In the genomic region with DNA sequence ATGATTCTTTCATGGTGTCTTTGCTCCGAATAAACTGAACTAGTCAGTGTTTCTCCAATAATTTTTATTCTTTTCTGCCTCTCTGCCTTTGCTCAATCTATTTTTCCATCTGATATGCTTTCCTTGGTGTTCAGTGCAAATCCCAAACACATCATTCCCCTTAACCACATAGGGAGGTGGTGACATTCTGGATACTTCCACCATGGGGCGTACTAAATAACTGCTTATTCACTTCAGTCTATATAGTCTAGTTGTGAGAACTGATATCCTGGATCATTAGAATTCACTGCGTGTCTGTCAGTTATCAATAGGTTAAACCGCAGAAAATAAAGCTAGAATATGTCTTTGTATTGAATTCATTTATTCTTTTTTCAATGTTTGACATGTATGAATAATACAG, we compare ENCODE assay signal across 21 cellular contexts.
DNase-seq lines count a peak whose midpoint lies in the region; ATAC-seq and TF ChIP-seq lines count a peak whose summit lies in the region.
"Had no signal": no experiment of that assay in that cellular context is flagged by ENCODE, and none has a peak within 500 bp of the region (broad histone marks: within the 10 kb centered on the region; RNA-seq: fewer than 3 reads in every experiment).

No MANE protein-coding gene starts in this region.

- dilution Hi-C loops in mammary epithelial cell (cut with HindIII; ENCODE audit: low sequenced_read_pairs) = no loop called here

- no peak for ATAC-seq in Panc1
- no peak for ATAC-seq in stimulated activated naive B cell treated with anti-CD40 and anti-IgM and Interleukin-4, amounts not matched to agents 10 μg/mL and 1 μg/mL and 100 μg/mL, for 72 hours (replicated peaks)
- ATAC-seq: A549; activated CD4-positive, CD25-positive, alpha-beta regulatory T cell treated with anti-CD3 and anti-CD28 coated beads, Interleukin-2, amount 50 U/mL, for 24 hours; activated CD8-positive, alpha-beta memory T cell treated with anti-CD3 and anti-CD28 coated beads, Interleukin-2, amount 10 ng/mL, durations not matched to agents 7 days and 5 days; CD8-positive, alpha-beta T cell; effector memory CD8-positive, alpha-beta T cell; left colon had no signal

- TF ChIP-seq CTCF in MCF 10A (IDR thresholded peaks at IDR 0.05; ENCODE audit: unreplicated experiment) = no peak
- TF ChIP-seq CTCF in mammary epithelial cell (conservative IDR thresholded peaks at IDR 0.05 in 1 of 2, IDR thresholded peaks at IDR 0.05 in 1 of 2; ENCODE audit: extremely low read depth in 1 of 2, insufficient read depth in 1 of 2, low read depth in 1 of 2, low read length in 2 of 2) = no peak
- peak; percentile 30; the same call in 1 of the 2 replicates for TF ChIP-seq CTCF in Panc1 (IDR thresholded peaks at IDR 0.05)
- peak; percentile 41 for TF ChIP-seq CTCF in chondrocyte (IDR thresholded peaks at IDR 0.05)
- TF ChIP-seq CTCF in osteocyte (IDR thresholded peaks at IDR 0.05) = peak; percentile 10

- WGBS in mammary epithelial cell (ENCODE audit: low coverage, missing lambda C conversion rate) = 97% methylated on average over 4 of the region's 4 CpGs

- H2AFZ ChIP-seq in mammary epithelial cell (ENCODE audit: low read depth, low read length) = no peak overlapping the region

- H3K4me3 Mint-ChIP-seq in MCF 10A (ENCODE audit: unreplicated experiment) (no peak overlapping the region), chondrocyte (ENCODE audit: unreplicated experiment) (no peak overlapping the region), osteocyte (ENCODE audit: unreplicated experiment) (no peak overlapping the region)
- H3K4me3 Mint-ChIP-seq in stimulated activated naive B cell treated with anti-CD40 and anti-IgM and Interleukin-4, amounts not matched to agents 10 μg/mL and 1 μg/mL and 100 μg/mL, for 72 hours = no peak overlapping the region
- H3K4me3 Mint-ChIP-seq in activated CD4-positive, alpha-beta memory T cell treated with anti-CD3 and anti-CD28 coated beads, Interleukin-2, amount 10 ng/mL, durations not matched to agents 7 days and 5 days = no peak overlapping the region
- H3K4me3 Mint-ChIP-seq: activated CD8-positive, alpha-beta memory T cell treated with anti-CD3 and anti-CD28 coated beads, Interleukin-2, amount 10 ng/mL, durations not matched to agents 7 days and 5 days; CD8-positive, alpha-beta T cell; effector memory CD8-positive, alpha-beta T cell had no signal

- H3K4me1 ChIP-seq in mammary epithelial cell (ENCODE audit: insufficient read depth, low read length) = no peaks in the 10 kb centered on the region
- no peaks in the 10 kb centered on the region for H3K4me1 ChIP-seq in Panc1 (ENCODE audit: control insufficient read depth, insufficient read depth, low read length)
- H3K4me1 ChIP-seq: A549, vagina had no signal

- H3K27ac ChIP-seq in mammary epithelial cell (ENCODE audit: insufficient read depth, low read depth, low read length) (no peak overlapping the region), Panc1 (ENCODE audit: low read length) (no peak overlapping the region)
- H3K27ac ChIP-seq: A549, HL-60, vagina had no signal

- no peaks in the 10 kb centered on the region for H3K9me3 ChIP-seq in mammary epithelial cell (replicated peaks; ENCODE audit: insufficient read depth, low read length)
- H3K9me3 ChIP-seq in Panc1 (ENCODE audit: control insufficient read depth, insufficient read depth, low read depth, low read length) = no peaks in the 10 kb centered on the region
- H3K9me3 ChIP-seq: A549, vagina had no signal

- no peaks in the 10 kb centered on the region for H4K20me1 ChIP-seq in mammary epithelial cell (ENCODE audit: insufficient read depth, low read length)

- H3K4me3 ChIP-seq in mammary epithelial cell (replicated peaks in 1 of 3; ENCODE audit: insufficient read depth in 1 of 3, low read depth in 2 of 3, low read length in 3 of 3) (no peak overlapping the region), Panc1 (ENCODE audit: low read depth in 2 of 2, low read length in 2 of 2) (no peak overlapping the region)
- H3K4me3 ChIP-seq: A549, vagina had no signal

- H3K27me3 ChIP-seq in mammary epithelial cell (ENCODE audit: insufficient read depth, low read length) = no peaks in the 10 kb centered on the region
- H3K27me3 ChIP-seq in Panc1 (ENCODE audit: control insufficient read depth, insufficient read depth, low read length) = no peaks in the 10 kb centered on the region
- H3K27me3 ChIP-seq: vagina had no signal

- H3K9ac ChIP-seq in mammary epithelial cell (ENCODE audit: insufficient read depth, low read length) = no peak overlapping the region

- in situ Hi-C loops in mammary epithelial cell (cut with MboI; ENCODE audit: low sequenced_read_pairs in 2 of 2) = no loop called here
- in situ Hi-C loops in Panc1 (cut with HindIII; ENCODE audit: low pct_unique_long_range_greater_than_20kb, low sequenced_read_pairs) = no loop called here

- peaks cover 3% of the 10 kb centered on the region for H3K9me3 Mint-ChIP-seq in MCF 10A (ENCODE audit: unreplicated experiment)
- peaks cover 3% of the 10 kb centered on the region for H3K9me3 Mint-ChIP-seq in chondrocyte (ENCODE audit: low read depth)
- peaks cover 4% of the 10 kb centered on the region for H3K9me3 Mint-ChIP-seq in osteocyte (ENCODE audit: unreplicated experiment)
- peaks cover 3 to 4% of the 10 kb centered on the region in 2 donors for H3K9me3 Mint-ChIP-seq in stimulated activated naive B cell treated with anti-CD40 and anti-IgM and Interleukin-4, amounts not matched to agents 10 μg/mL and 1 μg/mL and 100 μg/mL, for 72 hours
- no peaks in the 10 kb centered on the region for H3K9me3 Mint-ChIP-seq in activated CD4-positive, alpha-beta memory T cell treated with anti-CD3 and anti-CD28 coated beads, Interleukin-2, amount 10 ng/mL, durations not matched to agents 7 days and 5 days

- no peaks in the 10 kb centered on the region for H3K4me1 Mint-ChIP-seq in MCF 10A (ENCODE audit: insufficient read depth, unreplicated experiment)
- no peaks in the 10 kb centered on the region for H3K4me1 Mint-ChIP-seq in chondrocyte (ENCODE audit: low read depth)
- peaks cover 13% of the 10 kb centered on the region for H3K4me1 Mint-ChIP-seq in osteocyte (ENCODE audit: unreplicated experiment)
- H3K4me1 Mint-ChIP-seq in stimulated activated naive B cell treated with anti-CD40 and anti-IgM and Interleukin-4, amounts not matched to agents 10 μg/mL and 1 μg/mL and 100 μg/mL, for 72 hours = peaks cover 7 to 12% of the 10 kb centered on the region in 2 donors
- no peaks in the 10 kb centered on the region for H3K4me1 Mint-ChIP-seq in activated CD4-positive, alpha-beta memory T cell treated with anti-CD3 and anti-CD28 coated beads, Interleukin-2, amount 10 ng/mL, durations not matched to agents 7 days and 5 days
- H3K4me1 Mint-ChIP-seq: activated CD8-positive, alpha-beta memory T cell treated with anti-CD3 and anti-CD28 coated beads, Interleukin-2, amount 10 ng/mL, durations not matched to agents 7 days and 5 days had no signal

- no peak overlapping the region for H3K27ac Mint-ChIP-seq in MCF 10A (ENCODE audit: low read depth, unreplicated experiment)
- no peak overlapping the region for H3K27ac Mint-ChIP-seq in chondrocyte (ENCODE audit: unreplicated experiment)
- no peak overlapping the region for H3K27ac Mint-ChIP-seq in osteocyte (ENCODE audit: unreplicated experiment)
- no peak overlapping the region for H3K27ac Mint-ChIP-seq in stimulated activated naive B cell treated with anti-CD40 and anti-IgM and Interleukin-4, amounts not matched to agents 10 μg/mL and 1 μg/mL and 100 μg/mL, for 72 hours
- no peak overlapping the region for H3K27ac Mint-ChIP-seq in activated CD4-positive, alpha-beta memory T cell treated with anti-CD3 and anti-CD28 coated beads, Interleukin-2, amount 10 ng/mL, durations not matched to agents 7 days and 5 days
- H3K27ac Mint-ChIP-seq: activated CD8-positive, alpha-beta memory T cell treated with anti-CD3 and anti-CD28 coated beads, Interleukin-2, amount 10 ng/mL, durations not matched to agents 7 days and 5 days; CD8-positive, alpha-beta T cell; effector memory CD8-positive, alpha-beta T cell had no signal

- H3K36me3 ChIP-seq in mammary epithelial cell (ENCODE audit: insufficient read depth, low read length) (no peaks in the 10 kb centered on the region), Panc1 (ENCODE audit: control insufficient read depth, insufficient read depth, low read length) (no peaks in the 10 kb centered on the region)
- H3K36me3 ChIP-seq: vagina had no signal

- peaks cover 13% of the 10 kb centered on the region for H3K79me2 ChIP-seq in mammary epithelial cell (ENCODE audit: insufficient read depth, low read length)

- DNase-seq in MCF 10A (ENCODE audit: unreplicated experiment) = peak; percentile 23
- DNase-seq in mammary epithelial cell = no peak
- DNase-seq in Panc1 (ENCODE audit: low read depth, low spot score) = no peak
- no peak for DNase-seq in chondrocyte (ENCODE audit: low spot score)
- DNase-seq in osteocyte (ENCODE audit: extremely low spot score, unreplicated experiment) = no peak
- no peak for DNase-seq in stimulated activated naive B cell treated with anti-CD40 and anti-IgM and Interleukin-4, amounts not matched to agents 10 μg/mL and 1 μg/mL and 100 μg/mL, for 72 hours
- DNase-seq in NCI-H345 treated with DMSO at 0.1 percent for 48 hours (lab: John Stamatoyannopoulos, UW; ENCODE audit: unreplicated experiment) = no peak
- DNase-seq in activated CD4-positive, alpha-beta memory T cell treated with anti-CD3 and anti-CD28 coated beads, Interleukin-2, amount 10 ng/mL, durations not matched to agents 7 days and 5 days = no peak
- DNase-seq: activated CD8-positive, alpha-beta memory T cell treated with anti-CD3 and anti-CD28 coated beads, Interleukin-2, amount 10 ng/mL, durations not matched to agents 7 days and 5 days; caudate nucleus; CD8-positive, alpha-beta T cell; effector memory CD8-positive, alpha-beta T cell; KG1; left colon; NCI-H1105 treated with DMSO at 0.1 percent for 48 hours; stimulated activated CD4-positive, alpha-beta T cell treated with anti-CD3 and anti-CD28 coated beads, Interleukin-2, amount 100 ng/mL, for 48 hours; substantia nigra had no signal

- peaks cover under 1% of the 10 kb centered on the region for H3K36me3 Mint-ChIP-seq in MCF 10A (ENCODE audit: insufficient read depth, unreplicated experiment)
- peaks cover 4% of the 10 kb centered on the region for H3K36me3 Mint-ChIP-seq in chondrocyte (ENCODE audit: low read depth)
- H3K36me3 Mint-ChIP-seq in osteocyte (ENCODE audit: unreplicated experiment) = peaks cover 3% of the 10 kb centered on the region
- peaks cover 3 to 10% of the 10 kb centered on the region in 2 donors for H3K36me3 Mint-ChIP-seq in stimulated activated naive B cell treated with anti-CD40 and anti-IgM and Interleukin-4, amounts not matched to agents 10 μg/mL and 1 μg/mL and 100 μg/mL, for 72 hours
- no peaks in the 10 kb centered on the region for H3K36me3 Mint-ChIP-seq in activated CD4-positive, alpha-beta memory T cell treated with anti-CD3 and anti-CD28 coated beads, Interleukin-2, amount 10 ng/mL, durations not matched to agents 7 days and 5 days (ENCODE audit: low read depth)
- H3K36me3 Mint-ChIP-seq: activated CD8-positive, alpha-beta memory T cell treated with anti-CD3 and anti-CD28 coated beads, Interleukin-2, amount 10 ng/mL, durations not matched to agents 7 days and 5 days had no signal

- H3K27me3 Mint-ChIP-seq in MCF 10A (ENCODE audit: insufficient read depth, unreplicated experiment) (no peaks in the 10 kb centered on the region), chondrocyte (ENCODE audit: low read depth) (peaks cover 6% of the 10 kb centered on the region), osteocyte (ENCODE audit: unreplicated experiment) (no peaks in the 10 kb centered on the region)
- H3K27me3 Mint-ChIP-seq in stimulated activated naive B cell treated with anti-CD40 and anti-IgM and Interleukin-4, amounts not matched to agents 10 μg/mL and 1 μg/mL and 100 μg/mL, for 72 hours = no peaks in the 10 kb centered on the region
- no peaks in the 10 kb centered on the region for H3K27me3 Mint-ChIP-seq in activated CD4-positive, alpha-beta memory T cell treated with anti-CD3 and anti-CD28 coated beads, Interleukin-2, amount 10 ng/mL, durations not matched to agents 7 days and 5 days
- H3K27me3 Mint-ChIP-seq: activated CD8-positive, alpha-beta memory T cell treated with anti-CD3 and anti-CD28 coated beads, Interleukin-2, amount 10 ng/mL, durations not matched to agents 7 days and 5 days; effector memory CD8-positive, alpha-beta T cell had no signal

- POLR2A ChIA-PET in MCF 10A (lab: Yijun Ruan, JAX) (interaction anchor here (0.6 to 1.4 kb wide), 2 partner anchors 10 to 171 kb away, joined by 3 read pairs; no protein-coding TSS in a partner anchor), Panc1 (lab: Charles Lee) (no interaction called here)
- POLR2A ChIA-PET in activated CD4-positive, alpha-beta memory T cell treated with anti-CD3 and anti-CD28 coated beads, Interleukin-2, amount 10 ng/mL, durations not matched to agents 7 days and 5 days (lab: Charles Lee) = no interaction called here

- no TSS peak for BruUV-seq in MCF 10A (replicated peaks; lab: Mats Ljungman, UMichigan)
- no TSS peak for BruUV-seq in mammary epithelial cell (replicated peaks; lab: Mats Ljungman, UMichigan)
- BruUV-seq in Panc1 (replicated peaks; lab: Mats Ljungman, UMichigan) = no TSS peak

- CTCF ChIA-PET in MCF 10A (lab: Yijun Ruan, JAX) (interaction anchor here (0.8 to 1.2 kb wide), 3 partner anchors 8 to 500 kb away, joined by 3 to 4 read pairs (median 4); no protein-coding TSS in a partner anchor), mammary epithelial cell (lab: Charles Lee; ENCODE audit: low non-redundant PET) (interaction anchor here (0.6 kb wide), 1 partner anchor 121 kb away, joined by 3 read pairs; no protein-coding TSS in a partner anchor), Panc1 (lab: Charles Lee) (no interaction called here)
- CTCF ChIA-PET in activated CD4-positive, alpha-beta memory T cell treated with anti-CD3 and anti-CD28 coated beads, Interleukin-2, amount 10 ng/mL, durations not matched to agents 7 days and 5 days (lab: Charles Lee) = no interaction called here

- intact Hi-C loops in MCF 10A (cut with micrococcal nuclease) (no loop called here), mammary epithelial cell (cut with micrococcal nuclease) (no loop called here), Panc1 (cut with micrococcal nuclease; ENCODE audit: unreplicated experiment) (no loop called here)

- no peak overlapping the region for H3K4me2 ChIP-seq in mammary epithelial cell (ENCODE audit: insufficient read depth, low read depth, low read length)
- H3K4me2 ChIP-seq: A549 had no signal

Comparison
In these comparisons a context has a peak if more than half of its experiments do, and no peak if none do; other contexts are left out.
1. CTCF ChIP-seq: peak in Panc1 (single experiment), chondrocyte (single experiment) and osteocyte (single experiment); none in MCF 10A (single experiment) and mammary epithelial cell (0 of 2).
2. CTCF ChIA-PET loops: an anchor here in MCF 10A (0.8 to 1.2 kb wide) and mammary epithelial cell (0.6 kb wide); none called in Panc1 and activated CD4-positive, alpha-beta memory T cell treated with anti-CD3 and anti-CD28 coated beads, Interleukin-2, amount 10 ng/mL, durations not matched to agents 7 days and 5 days.